8 cellular contexts compared by ENCODE assay signal in genomic region chr18:26227051-26227672, GRCh38. TPM values are rescaled to one million over a fixed set of nuclear protein-coding genes. Genes with fewer than 3 reads are reported as not detected.
DNase-seq lines count a peak whose midpoint lies in the region; ATAC-seq and TF ChIP-seq lines count a peak whose summit lies in the region.

No MANE protein-coding gene starts in this region.

- peak overlapping the region; percentile 77 to 88 (median 79) for H3K27ac ChIP-seq in transverse colon

- 13 to 48% methylated on average over 8 to 28 of the region's 28 CpGs for WGBS in transverse colon (ENCODE audit: low coverage in 1 of 2), 2 donors

- intact Hi-C loops in transverse colon (cut with DNase I; ENCODE audit: low total_unique reads), result no loop called here

- in situ Hi-C loops in G401 (cut with HindIII; ENCODE audit: low sequenced_read_pairs), result no loop called here
- in situ Hi-C loops in transverse colon (cut with MboI; ENCODE audit: low pct_ligation_motif_present in 1 of 4, low pct_unique_long_range_greater_than_20kb in 1 of 4, low sequenced_read_pairs in 3 of 4), result loop anchor here in 1 of 4 donors (25.0 kb wide), 1 partner anchor 215 kb away; no protein-coding TSS in a partner anchor

- H3K4me1 ChIP-seq in adipocyte (ENCODE audit: control insufficient read depth, insufficient read depth, low read length) (peaks cover 16% of the 10 kb centered on the region), transverse colon (peaks cover 0 to 26% (median 8%) of the 10 kb centered on the region in 4 donors)

- no peak for ATAC-seq in HG03045 (IDR thresholded peaks at IDR 0.05; ENCODE audit: unreplicated experiment)

- H3K36me3 ChIP-seq in adipocyte (ENCODE audit: control insufficient read depth, insufficient read depth, low read length, severe bottlenecking) (no peaks in the 10 kb centered on the region), transverse colon (no peaks in the 10 kb centered on the region)

- H3K4me3 ChIP-seq in adipocyte (ENCODE audit: low read length) (peak overlapping the region; percentile 87), transverse colon (peak overlapping the region; percentile 67 to 90 (median 77))

- no peak for TF ChIP-seq EP300 in transverse colon (IDR thresholded peaks at IDR 0.05; ENCODE audit: low read depth)

- TF ChIP-seq CTCF in transverse colon (IDR thresholded peaks at IDR 0.05), result no peak

- TF ChIP-seq POLR2A in transverse colon (IDR thresholded peaks at IDR 0.05), result no peak

- DNase-seq in G401 (ENCODE audit: low spot score) (peak; percentile 31), HS-27A (ENCODE audit: low read depth) (peak; percentile 3), adipocyte (ENCODE audit: low read depth) (peak; percentile 26), left kidney (ENCODE audit: low read depth, low spot score) (peak; percentile 55), transverse colon (no peak), ureter (ENCODE audit: low spot score) (no peak)
- DNase-seq in activated effector memory CD4-positive, alpha-beta T cell treated with anti-CD3 and anti-CD28 coated beads, Interleukin-2, amount 50 U/mL, for 16 hours, result no peak

- H3K27me3 ChIP-seq in adipocyte (replicated peaks; ENCODE audit: control insufficient read depth, insufficient read depth, low read length) (no peaks in the 10 kb centered on the region), transverse colon (no peaks in the 10 kb centered on the region)

- H3K9ac ChIP-seq in adipocyte (ENCODE audit: low read length), result peak overlapping the region; percentile 82

- H3K9me3 ChIP-seq in adipocyte (ENCODE audit: control insufficient read depth, low read length), result no peaks in the 10 kb centered on the region
- H3K9me3 ChIP-seq in transverse colon, result no peaks in the 10 kb centered on the region

RNA-seq across cellular contexts. Expression of gene TAF4B, which starts 0.9 kb away (rescaled TPM):
- 12.3 and 19.6 TPM in 2 replicates for total RNA-seq in G401 (2014; rRNA removed; shearing (Covaris generic))
- total RNA-seq in transverse colon, result 10 to 100 TPM in 1 of 4 donors, 1 to 10 TPM in 3; 3.7 to 11.9 (median 7.1) TPM
- 7.8 TPM for total RNA-seq in ureter

Comparison
In these comparisons a context has a peak if more than half of its experiments do, and no peak if none do; other contexts are left out.
1. DNase-seq: peak in G401 (single experiment), HS-27A (single experiment), adipocyte (single experiment) and left kidney (single experiment); none in transverse colon (single experiment), ureter (single experiment) and activated effector memory CD4-positive, alpha-beta T cell treated with anti-CD3 and anti-CD28 coated beads, Interleukin-2, amount 50 U/mL, for 16 hours (single experiment).